Comparison of ENCODE assay signal across 8 cellular contexts in the genomic region with DNA sequence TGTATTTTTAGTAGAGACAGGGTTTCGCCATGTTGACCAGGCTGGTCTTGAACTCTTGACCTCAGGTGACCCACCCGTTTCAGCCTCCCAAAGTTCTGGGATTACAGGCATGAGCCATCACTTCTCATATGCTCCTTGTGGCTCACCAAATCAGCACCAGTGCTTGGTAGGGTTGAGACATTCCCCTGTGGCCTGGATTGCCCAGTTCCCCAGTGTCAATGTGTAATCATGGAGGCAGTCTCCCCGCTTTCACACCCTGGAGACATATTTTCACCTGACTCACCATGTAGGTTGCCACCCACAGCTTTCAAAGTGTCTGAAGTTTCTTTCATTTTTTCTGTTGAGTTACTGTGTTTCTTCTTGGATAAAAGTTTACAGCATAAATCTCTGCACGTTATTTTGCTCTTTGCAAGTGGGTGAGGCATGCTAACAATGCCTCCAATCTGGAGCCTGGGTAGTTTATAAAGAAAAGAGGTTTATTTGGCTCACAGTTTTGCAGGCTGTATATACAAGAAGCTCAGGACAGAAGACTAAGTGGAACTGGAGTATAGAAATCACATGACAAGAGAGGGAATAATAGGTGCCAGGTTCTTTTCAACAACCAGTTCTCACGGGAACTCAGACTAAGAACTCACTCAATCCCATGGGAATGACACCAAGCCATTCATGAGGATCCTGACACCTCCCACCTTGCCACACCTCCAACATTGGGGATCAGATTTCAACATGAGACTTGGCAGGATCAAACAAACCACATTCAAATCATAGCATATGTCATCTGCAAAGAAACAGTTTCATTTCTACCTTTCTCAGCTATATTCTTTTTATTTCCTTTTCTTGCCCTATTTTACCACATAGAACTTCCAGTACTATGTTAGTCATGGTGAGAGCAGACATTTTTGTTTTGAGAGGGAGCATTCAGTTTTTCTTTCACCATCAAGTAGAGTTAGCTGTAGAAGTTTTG.
DNase-seq lines count a peak whose midpoint lies in the region; ATAC-seq and TF ChIP-seq lines count a peak whose summit lies in the region.

No MANE protein-coding gene starts in this region.

- no peak for TF ChIP-seq CTCF in choroid plexus epithelial cell (conservative IDR thresholded peaks at IDR 0.05; ENCODE audit: low read depth, low read length)
- no peak for TF ChIP-seq CTCF in left lung (IDR thresholded peaks at IDR 0.05)

- peaks cover 0 to 7% of the 10 kb centered on the region in 2 donors for H3K4me1 ChIP-seq in left lung

- peak; percentile 66 to 76 for ATAC-seq in stimulated activated naive B cell treated with anti-CD40 and anti-IgM and Interleukin-4, amounts not matched to agents 10 μg/mL and 1 μg/mL and 100 μg/mL, for 72 hours (replicated peaks)
- ATAC-seq in left lung (no peak), HG03378 (IDR thresholded peaks at IDR 0.05; ENCODE audit: unreplicated experiment) (no peak)

- no peaks in the 10 kb centered on the region for H3K27me3 Mint-ChIP-seq in stimulated activated naive B cell treated with anti-CD40 and anti-IgM and Interleukin-4, amounts not matched to agents 10 μg/mL and 1 μg/mL and 100 μg/mL, for 72 hours

- peaks cover 42 to 72% of the 10 kb centered on the region in 2 donors for H3K4me1 Mint-ChIP-seq in stimulated activated naive B cell treated with anti-CD40 and anti-IgM and Interleukin-4, amounts not matched to agents 10 μg/mL and 1 μg/mL and 100 μg/mL, for 72 hours

- peak; percentile 68 for DNase-seq in activated CD4-positive, alpha-beta T cell treated with anti-CD3 and anti-CD28 coated beads for 48 hours
- DNase-seq in activated CD4-positive, alpha-beta T cell treated with anti-CD3 and anti-CD28 coated beads, Interleukin-2, amount 50 U/mL, for 1 hour = no peak
- DNase-seq in NCI-H226 = peak; percentile 85
- peak; percentile 69 for DNase-seq in choroid plexus epithelial cell (ENCODE audit: low read depth)
- peak; percentile 14 for DNase-seq in stimulated activated naive B cell treated with anti-CD40 and anti-IgM and Interleukin-4, amounts not matched to agents 10 μg/mL and 1 μg/mL and 100 μg/mL, for 72 hours
- DNase-seq in COR-L47 (lab: John Stamatoyannopoulos, UW) = no peak
- DNase-seq in left lung = no peak

- H3K36me3 Mint-ChIP-seq in stimulated activated naive B cell treated with anti-CD40 and anti-IgM and Interleukin-4, amounts not matched to agents 10 μg/mL and 1 μg/mL and 100 μg/mL, for 72 hours = peaks cover 44 to 75% of the 10 kb centered on the region in 2 donors

- intact Hi-C loops in left lung (cut with DNase I) = no loop called here

- no peaks in the 10 kb centered on the region for H3K36me3 ChIP-seq in left lung

- H3K4me3 Mint-ChIP-seq in stimulated activated naive B cell treated with anti-CD40 and anti-IgM and Interleukin-4, amounts not matched to agents 10 μg/mL and 1 μg/mL and 100 μg/mL, for 72 hours = peak overlapping the region; percentile 15 to 22

- no peak overlapping the region for H3K4me3 ChIP-seq in choroid plexus epithelial cell (ENCODE audit: low read depth, low read length)
- H3K4me3 ChIP-seq in left lung = no peak overlapping the region

- H3K27ac Mint-ChIP-seq in stimulated activated naive B cell treated with anti-CD40 and anti-IgM and Interleukin-4, amounts not matched to agents 10 μg/mL and 1 μg/mL and 100 μg/mL, for 72 hours = peak overlapping the region; percentile 85

- no peak overlapping the region for H3K27ac ChIP-seq in left lung

- peaks cover 6 to 7% of the 10 kb centered on the region in 2 donors for H3K9me3 Mint-ChIP-seq in stimulated activated naive B cell treated with anti-CD40 and anti-IgM and Interleukin-4, amounts not matched to agents 10 μg/mL and 1 μg/mL and 100 μg/mL, for 72 hours

- H3K9me3 ChIP-seq in left lung = no peaks in the 10 kb centered on the region

- no peaks in the 10 kb centered on the region for H3K27me3 ChIP-seq in left lung

Comparison
In these comparisons a context has a peak if more than half of its experiments do, and no peak if none do; other contexts are left out.
1. DNase-seq: peak in activated CD4-positive, alpha-beta T cell treated with anti-CD3 and anti-CD28 coated beads for 48 hours (single experiment), NCI-H226 (single experiment), choroid plexus epithelial cell (single experiment) and stimulated activated naive B cell treated with anti-CD40 and anti-IgM and Interleukin-4, amounts not matched to agents 10 μg/mL and 1 μg/mL and 100 μg/mL, for 72 hours (single experiment); none in activated CD4-positive, alpha-beta T cell treated with anti-CD3 and anti-CD28 coated beads, Interleukin-2, amount 50 U/mL, for 1 hour (single experiment), COR-L47 (single experiment) and left lung (0 of 2).
2. ATAC-seq: peak in stimulated activated naive B cell treated with anti-CD40 and anti-IgM and Interleukin-4, amounts not matched to agents 10 μg/mL and 1 μg/mL and 100 μg/mL, for 72 hours (2 of 2); none in left lung (single experiment) and HG03378 (single experiment).